ENCODE assay signal across 8 cellular contexts in the genomic region with DNA sequence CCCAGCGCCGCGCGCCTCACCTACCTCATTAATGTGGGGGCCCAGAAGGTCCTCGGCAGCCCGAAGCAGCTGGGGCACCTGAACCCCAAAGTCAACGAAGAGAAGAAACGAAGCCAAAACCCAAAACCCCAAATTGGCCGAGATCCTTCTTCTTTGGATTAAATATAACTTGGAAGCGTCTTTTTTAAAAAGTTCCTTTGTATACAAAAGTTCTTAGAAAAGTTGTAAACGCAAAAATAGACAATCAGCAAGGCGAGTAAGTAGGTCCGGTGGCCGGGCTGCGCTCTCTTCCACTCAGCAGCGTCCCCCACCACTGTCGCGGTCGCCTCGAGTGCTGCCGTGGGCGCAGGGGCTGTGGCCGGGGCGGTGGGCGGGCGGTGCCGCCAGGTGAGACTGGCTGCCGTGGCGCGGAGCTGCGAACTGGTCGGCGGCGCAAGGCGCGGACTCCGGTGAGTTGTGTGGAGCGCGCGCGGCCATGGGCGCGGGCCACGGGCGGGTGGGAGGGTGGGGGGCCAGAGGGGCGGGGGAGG. TPM values are rescaled to one million over a fixed set of nuclear protein-coding genes. Genes with fewer than 3 reads are reported as not detected.
A peak's percentile ranks its signal among the peaks of the same experiment; 100 is the strongest.
DNase-seq lines count a peak whose midpoint lies in the region; ATAC-seq and TF ChIP-seq lines count a peak whose summit lies in the region.

No MANE protein-coding gene starts in this region.

- H3K27me3 ChIP-seq in MG63: no peaks in the 10 kb centered on the region
- peaks cover 0 to 3% of the 10 kb centered on the region in 2 donors for H3K27me3 ChIP-seq in duodenal mucosa (ENCODE audit: control insufficient read depth in 1 of 2, insufficient read depth in 2 of 2, low read length in 2 of 2)

- H3K36me3 ChIP-seq in MG63: peaks cover 14% of the 10 kb centered on the region
- peaks cover 7 to 18% of the 10 kb centered on the region in 2 donors for H3K36me3 ChIP-seq in duodenal mucosa (ENCODE audit: control insufficient read depth in 1 of 2, insufficient read depth in 2 of 2, low read length in 2 of 2)

- ATAC-seq in GM21737 (IDR thresholded peaks at IDR 0.05; ENCODE audit: unreplicated experiment) (peak; percentile 21), natural killer cell (peak in 1 of 3 donors; percentile 10), sciatic nerve (no peak)

- peaks cover 9 to 16% of the 10 kb centered on the region in 2 donors for H3K4me1 ChIP-seq in duodenal mucosa (ENCODE audit: control insufficient read depth in 1 of 2, insufficient read depth in 2 of 2, low read length in 2 of 2)

- intact Hi-C loops in natural killer cell (cut with micrococcal nuclease): no loop called here
- intact Hi-C loops in sciatic nerve (cut with DNase I): loop anchor here (10.0 kb wide), 2 partner anchors 786 to 1276 kb away; no protein-coding TSS in a partner anchor

- H3K9ac ChIP-seq in duodenal mucosa (ENCODE audit: low read depth in 1 of 2, low read length in 2 of 2): peak overlapping the region; percentile 91 to 93

- peaks cover 20 to 28% of the 10 kb centered on the region in 2 donors for H3K4me1 Mint-ChIP-seq in natural killer cell

- H3K4me3 Mint-ChIP-seq in natural killer cell: peak overlapping the region; percentile 90

- in situ Hi-C loops in GM13977 (cut with MboI; ENCODE audit: low pct_unique_long_range_greater_than_20kb, low sequenced_read_pairs, unreplicated experiment): no loop called here

- no peak for TF ChIP-seq CTCF in GM13977 (IDR thresholded peaks at IDR 0.05; ENCODE audit: extremely low read depth, insufficient read depth, missing control alignments)
- TF ChIP-seq CTCF in natural killer cell (IDR thresholded peaks at IDR 0.05): no peak

- H3K36me3 Mint-ChIP-seq in natural killer cell: no peaks in the 10 kb centered on the region

- no peaks in the 10 kb centered on the region for H3K9me3 Mint-ChIP-seq in natural killer cell

- H3K9me3 ChIP-seq in MG63 (no peaks in the 10 kb centered on the region), duodenal mucosa (ENCODE audit: control insufficient read depth in 1 of 2, low read length in 2 of 2) (no peaks in the 10 kb centered on the region)

- H3K27me3 Mint-ChIP-seq in natural killer cell (ENCODE audit: low read depth in 2 of 2): peaks cover 48 to 54% of the 10 kb centered on the region in 2 donors

- peak overlapping the region; percentile 82 for H3K27ac ChIP-seq in duodenal mucosa (ENCODE audit: low read depth, low read length)

- peak overlapping the region; percentile 63 for H3K4me3 ChIP-seq in MG63
- H3K4me3 ChIP-seq in duodenal mucosa (ENCODE audit: low read depth in 1 of 2, low read length in 2 of 2): peak overlapping the region; percentile 81 to 90

- peak overlapping the region; percentile 72 to 84 for H3K27ac Mint-ChIP-seq in natural killer cell

- DNase-seq in GM13977 (ENCODE audit: low spot score): peak; percentile 45
- DNase-seq in MG63: no peak
- DNase-seq in natural killer cell: no peak
- no peak for DNase-seq in sciatic nerve (ENCODE audit: low spot score)
- no peak for DNase-seq in middle frontal gyrus (ENCODE audit: extremely low spot score, low spot score)
- DNase-seq in SW480 (ENCODE audit: low spot score): no peak

RNA-seq across cellular contexts. Expression of gene KLF4, which starts 0.4 kb away (rescaled TPM):
- total RNA-seq in MG63 (2014; rRNA removed; shearing (Covaris generic); ENCODE audit: low replicate concordance): 1.9 and 7.1 TPM in 2 replicates
- total RNA-seq in natural killer cell: 100 to 1,000 TPM in 1 of 3 donors, 10 to 100 TPM in 2; 29.8 to 162 (median 29.8) TPM
- total RNA-seq in sciatic nerve: 63.8 TPM
